Comparison of ENCODE assay signal across 1 cellular context in genomic region chr5:5583023-5583765, GRCh38.
TF ChIP-seq lines count a peak whose summit lies in the region.

No MANE protein-coding gene starts in this region.

TF ChIP-seq in K562, 482 proteins besides CTCF, POLR2A, EP300 and RAD21 (continued from another document):
- no peak for TF ChIP-seq GMEB1 (CRISPR knock-in tag; IDR thresholded peaks at IDR 0.05)
- no peak for TF ChIP-seq MAZ (CRISPR knock-in tag; conservative IDR thresholded peaks at IDR 0.05 in 1 of 2, IDR thresholded peaks at IDR 0.05 in 1 of 2)
- TF ChIP-seq POLR2H (tag; IDR thresholded peaks at IDR 0.05; ENCODE audit: low read depth): peak; percentile 79
- TF ChIP-seq COPS2 (conservative IDR thresholded peaks at IDR 0.05): no peak
- no peak for TF ChIP-seq ARNT (IDR thresholded peaks at IDR 0.05)
- TF ChIP-seq RBM14 (IDR thresholded peaks at IDR 0.05; ENCODE audit: borderline replicate concordance, insufficient read depth, low read depth, low read length): no peak
- TF ChIP-seq HNRNPL (IDR thresholded peaks at IDR 0.05; ENCODE audit: low read depth, low read length): no peak
- no peak for TF ChIP-seq CREB1 (IDR thresholded peaks at IDR 0.05)
- no peak for TF ChIP-seq CREB1 (CRISPR knock-in tag; IDR thresholded peaks at IDR 0.05)
- TF ChIP-seq KAT7 (CRISPR knock-in tag; IDR thresholded peaks at IDR 0.05; ENCODE audit: borderline replicate concordance): no peak
- peak; percentile 89 for TF ChIP-seq ZNF512 (tag; IDR thresholded peaks at IDR 0.05)
- no peak for TF ChIP-seq HDAC6 (IDR thresholded peaks at IDR 0.05; ENCODE audit: low read depth, low read length)
- TF ChIP-seq ZNF324 (CRISPR knock-in tag; IDR thresholded peaks at IDR 0.05): no peak
- TF ChIP-seq ZBTB17 (CRISPR knock-in tag; IDR thresholded peaks at IDR 0.05): no peak
- TF ChIP-seq PTBP1 (IDR thresholded peaks at IDR 0.05; ENCODE audit: low read depth, low read length): no peak
- no peak for TF ChIP-seq ZNF707 (CRISPR knock-in tag; conservative IDR thresholded peaks at IDR 0.05)
